Comparison of ENCODE assay signal across 10 cellular contexts in the genomic region with DNA sequence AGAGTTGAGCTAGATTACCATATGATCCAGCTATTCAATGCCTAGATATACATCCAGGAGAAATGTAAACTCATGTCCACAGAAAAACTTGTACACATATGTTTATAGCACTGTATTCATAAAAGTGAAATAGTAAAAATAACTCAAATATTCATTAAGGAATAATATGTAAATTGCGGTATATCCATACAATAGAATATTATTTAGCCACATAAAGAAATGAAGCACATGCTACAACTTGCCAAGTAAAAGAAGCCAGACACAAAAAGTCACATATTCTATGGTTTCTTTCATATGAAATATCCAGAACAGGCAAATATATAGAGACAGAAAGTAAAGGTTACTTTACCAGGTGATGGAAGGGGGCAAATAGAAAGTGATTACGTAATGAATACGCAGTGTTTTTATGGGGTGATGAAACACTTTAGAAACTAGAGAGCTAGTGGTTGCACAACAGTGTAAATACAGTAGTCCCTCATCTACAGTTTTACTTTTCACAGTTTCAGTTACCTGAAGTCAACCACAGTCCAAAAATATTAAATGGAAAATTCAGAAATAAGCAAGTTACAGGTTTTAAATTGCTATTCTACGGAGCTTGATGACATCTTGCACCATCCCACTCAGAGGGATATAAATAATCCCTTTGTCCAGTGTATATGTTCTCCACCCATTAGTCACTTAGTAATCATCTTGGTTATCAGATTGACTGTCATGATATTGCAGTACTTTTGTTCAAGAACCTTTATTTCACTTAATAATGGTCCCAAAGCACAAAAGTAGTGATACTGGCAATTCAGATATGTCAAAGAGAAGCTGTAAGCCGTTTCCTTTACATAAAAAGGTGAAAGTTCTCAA.
DNase-seq lines count a peak whose midpoint lies in the region; ATAC-seq and TF ChIP-seq lines count a peak whose summit lies in the region.
"Had no signal": no experiment of that assay in that cellular context is flagged by ENCODE, and none has a peak within 500 bp of the region (broad histone marks: within the 10 kb centered on the region; RNA-seq: fewer than 3 reads in every experiment).

No MANE protein-coding gene starts in this region.

- WGBS in mesenchymal stem cell, result 77% methylated on average over 3 of the region's 5 CpGs

- ATAC-seq in GM19395 (IDR thresholded peaks at IDR 0.05; ENCODE audit: unreplicated experiment) (peak; percentile 89), HG02885 (IDR thresholded peaks at IDR 0.05; ENCODE audit: poor library complexity, unreplicated experiment) (peak; percentile 73), GM21723 (IDR thresholded peaks at IDR 0.05; ENCODE audit: unreplicated experiment) (no peak)

- DNase-seq in SKM-1 (lab: John Stamatoyannopoulos, UW; ENCODE audit: unreplicated experiment) (peak; percentile 33), mesenchymal stem cell (peak; percentile 60), dorsolateral prefrontal cortex (no peak)
- no peak for DNase-seq in stimulated activated CD4-positive, alpha-beta T cell treated with anti-CD3 and anti-CD28 coated beads, Interleukin-4, amount 100 ng/mL, for 24 hours
- no peak for DNase-seq in activated naive CD4-positive, alpha-beta T cell (lab: John Stamatoyannopoulos, UW)
- DNase-seq: esophagus squamous epithelium, spleen had no signal

- H3K36me3 ChIP-seq in mesenchymal stem cell (ENCODE audit: control insufficient read depth in 1 of 2, insufficient read depth in 2 of 2, low read depth in 1 of 2, low read length in 2 of 2), result peaks cover 0 to 28% of the 10 kb centered on the region in 2 experiments
- H3K36me3 ChIP-seq: esophagus squamous epithelium had no signal

- H3K18ac ChIP-seq in mesenchymal stem cell (ENCODE audit: low read depth in 1 of 2, low read length in 2 of 2), result no peak overlapping the region

- H3K9ac ChIP-seq in mesenchymal stem cell (ENCODE audit: low read length), result no peak overlapping the region

- no peaks in the 10 kb centered on the region for H3K4me1 ChIP-seq in mesenchymal stem cell (ENCODE audit: control insufficient read depth, insufficient read depth, low read depth, low read length)

- H2BK12ac ChIP-seq in mesenchymal stem cell (ENCODE audit: low read length in 2 of 2), result no peak overlapping the region

- no peak overlapping the region for H2BK15ac ChIP-seq in mesenchymal stem cell (ENCODE audit: low read depth, poor library complexity, severe bottlenecking)

- intact Hi-C loops in dorsolateral prefrontal cortex (cut with DNase I), result loop anchor here (5.0 to 10.0 kb wide), 3 partner anchors 235 to 385 kb away; no protein-coding TSS in a partner anchor

- H3K4me2 ChIP-seq in mesenchymal stem cell (ENCODE audit: low read length, poor library complexity, severe bottlenecking), result no peak overlapping the region

- TF ChIP-seq CTCF in dorsolateral prefrontal cortex (IDR thresholded peaks at IDR 0.05 in 54 of 56, conservative IDR thresholded peaks at IDR 0.05 in 2 of 56; ENCODE audit: low read depth in 1 of 56, partially characterized antibody in 56 of 56), result no peak

- H3K4me3 ChIP-seq in mesenchymal stem cell (ENCODE audit: insufficient read depth in 1 of 2, low read depth in 1 of 2, low read length in 2 of 2) (no peak overlapping the region), dorsolateral prefrontal cortex (no peak overlapping the region)
- H3K4me3 ChIP-seq: esophagus squamous epithelium, spleen had no signal

- no peak overlapping the region for H3K23ac ChIP-seq in mesenchymal stem cell (ENCODE audit: low read length in 2 of 2)

- H4K91ac ChIP-seq in mesenchymal stem cell (ENCODE audit: low read length), result no peak overlapping the region

- H2BK120ac ChIP-seq in mesenchymal stem cell (ENCODE audit: low read depth, low read length), result no peak overlapping the region

- H3K27ac ChIP-seq in mesenchymal stem cell (ENCODE audit: low read length, poor library complexity, severe bottlenecking) (no peak overlapping the region), dorsolateral prefrontal cortex (no peak overlapping the region)
- H3K27ac ChIP-seq: esophagus squamous epithelium, spleen had no signal

- peaks cover 5% of the 10 kb centered on the region for H3K79me1 ChIP-seq in mesenchymal stem cell (replicated peaks; ENCODE audit: low read length, poor library complexity, severe bottlenecking)

- no peak overlapping the region for H2AFZ ChIP-seq in mesenchymal stem cell (ENCODE audit: low read depth, low read length)

- H3K27me3 ChIP-seq in mesenchymal stem cell (ENCODE audit: control insufficient read depth in 1 of 2, insufficient read depth in 1 of 2, low read length in 2 of 2), result no peaks in the 10 kb centered on the region
- no peaks in the 10 kb centered on the region for H3K27me3 ChIP-seq in dorsolateral prefrontal cortex
- H3K27me3 ChIP-seq: esophagus squamous epithelium, spleen had no signal

- H3K14ac ChIP-seq in mesenchymal stem cell (ENCODE audit: low read length in 2 of 2), result no peak overlapping the region

- no peak overlapping the region for H2AK5ac ChIP-seq in mesenchymal stem cell (ENCODE audit: low read length, severe bottlenecking)

- peaks cover 4% of the 10 kb centered on the region for H3K9me3 ChIP-seq in mesenchymal stem cell (ENCODE audit: control insufficient read depth, low read length)
- H3K9me3 ChIP-seq: esophagus squamous epithelium had no signal

- no peak overlapping the region for H4K8ac ChIP-seq in mesenchymal stem cell (ENCODE audit: low read length)

- no peak overlapping the region for H3K4ac ChIP-seq in mesenchymal stem cell (ENCODE audit: low read depth in 1 of 2, low read length in 2 of 2)

- no peak overlapping the region for H2BK5ac ChIP-seq in mesenchymal stem cell (ENCODE audit: low read depth, low read length, poor library complexity, severe bottlenecking)

Comparison
In these comparisons a context has a peak if more than half of its experiments do, and no peak if none do; other contexts are left out.
1. DNase-seq: peak in SKM-1 (single experiment) and mesenchymal stem cell (single experiment); none in dorsolateral prefrontal cortex (0 of 10), stimulated activated CD4-positive, alpha-beta T cell treated with anti-CD3 and anti-CD28 coated beads, Interleukin-4, amount 100 ng/mL, for 24 hours (single experiment) and activated naive CD4-positive, alpha-beta T cell (0 of 4).